15 cellular contexts compared by ENCODE assay signal in genomic region chr20:20691477-20691863, GRCh38. TPM values are rescaled to one million over a fixed set of nuclear protein-coding genes. Genes with fewer than 3 reads are reported as not detected.
A peak's percentile ranks its signal among the peaks of the same experiment; 100 is the strongest.
DNase-seq lines count a peak whose midpoint lies in the region; ATAC-seq, FAIRE-seq and TF ChIP-seq lines count a peak whose summit lies in the region.
"Had no signal": no experiment of that assay in that cellular context is flagged by ENCODE, and none has a peak within 500 bp of the region (broad histone marks: within the 10 kb centered on the region; RNA-seq: fewer than 3 reads in every experiment).

No MANE protein-coding gene starts in this region.

- SMC1A ChIA-PET in GM12878 (lab: Charles Lee; ENCODE audit: uncharacterized antibody, unreplicated experiment) = no interaction called here

- TF ChIP-seq RAD21 in GM12878 (IDR thresholded peaks at IDR 0.05; ENCODE audit: insufficient read depth, low read depth, low read length) = no peak

- RAD21 ChIA-PET in GM12878 (lab: Charles Lee; ENCODE audit: unreplicated experiment) = no interaction called here

- POLR2A ChIA-PET in GM12878 (lab: Charles Lee) = no interaction called here
- POLR2A ChIA-PET in activated CD4-positive, alpha-beta T cell treated with anti-CD3 and anti-CD28 coated beads, Interleukin-2, amount 10 ng/mL, durations not matched to agents 7 days and 5 days (lab: Charles Lee) = no interaction called here

- intact Hi-C loops in GM12878 (cut with micrococcal nuclease; ENCODE audit: unreplicated experiment) (no loop called here), ovary (cut with DNase I) (no loop called here)

- no peaks in the 10 kb centered on the region for H3K27me3 Mint-ChIP-seq in activated CD4-positive, alpha-beta T cell treated with anti-CD3 and anti-CD28 coated beads, Interleukin-2, amount 10 ng/mL, durations not matched to agents 7 days and 5 days
- H3K27me3 Mint-ChIP-seq: stimulated activated naive CD8-positive, alpha-beta T cell treated with anti-CD3 and anti-CD28 coated beads, Interleukin-15, Interleukin-2, amounts not matched to agents 100 ng/mL and 50 ng/mL, for 24 hours had no signal

- H3K4me3 ChIP-seq in GM12878 (peak overlapping the region; percentile 9; the same call in 1 of the 2 replicates), smooth muscle cell (no peak overlapping the region), ovary (no peak overlapping the region)

- H3K4me1 ChIP-seq in GM12878 (ENCODE audit: control insufficient read depth, insufficient read depth, low read length) (peaks cover 22% of the 10 kb centered on the region), smooth muscle cell (ENCODE audit: low read depth) (no peaks in the 10 kb centered on the region), ovary (ENCODE audit: insufficient read depth) (peaks cover 4% of the 10 kb centered on the region)

- no peak overlapping the region for H2AFZ ChIP-seq in GM12878 (ENCODE audit: control insufficient read depth, low read depth, low read length)
- H2AFZ ChIP-seq in smooth muscle cell (ENCODE audit: low read depth) = no peak overlapping the region

- 0 out of 4 replicates have a peak, but pooled peaks of 1 of the 2 experiments have one; percentile 6 for TF ChIP-seq EP300 in GM12878 (IDR thresholded peaks at IDR 0.05; ENCODE audit: borderline replicate concordance in 1 of 2, control insufficient read depth in 1 of 2, low read depth in 2 of 2, low read length in 2 of 2)
- TF ChIP-seq EP300 in ovary (IDR thresholded peaks at IDR 0.05) = no peak

- no peak overlapping the region for H3K27ac Mint-ChIP-seq in activated CD4-positive, alpha-beta T cell treated with anti-CD3 and anti-CD28 coated beads, Interleukin-2, amount 10 ng/mL, durations not matched to agents 7 days and 5 days
- H3K27ac Mint-ChIP-seq: CD4-positive, CD25-positive, alpha-beta regulatory T cell; stimulated activated naive CD8-positive, alpha-beta T cell treated with anti-CD3 and anti-CD28 coated beads, Interleukin-15, Interleukin-2, amounts not matched to agents 100 ng/mL and 50 ng/mL, for 24 hours had no signal

- in situ Hi-C loops in GM12878 (cut with MboI) = no loop called here

- WGBS in GM12878 (ENCODE audit: insufficient coverage, insufficient replicate concordance, low lambda C conversion rate, missing lambda C conversion rate) = 60% methylated on average over 2 of the region's 2 CpGs
- 96% methylated on average over 2 of the region's 2 CpGs for WGBS in smooth muscle cell (ENCODE audit: low lambda C conversion rate)
- WGBS in ovary, 3 donors = 95 to 97% (median 96%) methylated on average over 2 of the region's 2 CpGs

- H3F3A ChIP-seq in smooth muscle cell (ENCODE audit: low read depth) = no peaks in the 10 kb centered on the region

- ATAC-seq in GM18907 (IDR thresholded peaks at IDR 0.05; ENCODE audit: unreplicated experiment) = peak; percentile 40
- peak; percentile 37 for ATAC-seq in GM21717 (IDR thresholded peaks at IDR 0.05; ENCODE audit: unreplicated experiment)
- ATAC-seq in HG03103 (IDR thresholded peaks at IDR 0.05; ENCODE audit: low read depth, unreplicated experiment) = peak; percentile 44
- peak; percentile 86 for ATAC-seq in GM12878

- H3K9ac ChIP-seq in GM12878 (ENCODE audit: control insufficient read depth, insufficient read depth, low read length) (no peak overlapping the region), smooth muscle cell (ENCODE audit: low read depth) (no peak overlapping the region)

- TF ChIP-seq CTCF in GM12878 (IDR thresholded peaks at IDR 0.05 in 2 of 3, conservative IDR thresholded peaks at IDR 0.05 in 1 of 3; ENCODE audit: control insufficient read depth in 2 of 3, extremely low read depth in 1 of 3, insufficient read depth in 1 of 3, low read depth in 3 of 3, low read length in 3 of 3) (no peak), smooth muscle cell (IDR thresholded peaks at IDR 0.05; ENCODE audit: borderline replicate concordance, insufficient read depth, poor library complexity, severe bottlenecking) (no peak), ovary (IDR thresholded peaks at IDR 0.05) (no peak)

- H3K36me3 ChIP-seq in GM12878 (ENCODE audit: control insufficient read depth in 2 of 2, insufficient read depth in 2 of 2, low read length in 1 of 2) = no peaks in the 10 kb centered on the region
- H3K36me3 ChIP-seq in smooth muscle cell (ENCODE audit: low read depth) = no peaks in the 10 kb centered on the region
- no peaks in the 10 kb centered on the region for H3K36me3 ChIP-seq in ovary

- H3K27me3 ChIP-seq in GM12878 (replicated peaks in 1 of 2; ENCODE audit: control insufficient read depth in 2 of 2, insufficient read depth in 2 of 2, low read length in 1 of 2) (no peaks in the 10 kb centered on the region), smooth muscle cell (ENCODE audit: low read depth) (no peaks in the 10 kb centered on the region), ovary (no peaks in the 10 kb centered on the region)

- H3K36me3 Mint-ChIP-seq in activated CD4-positive, alpha-beta T cell treated with anti-CD3 and anti-CD28 coated beads, Interleukin-2, amount 10 ng/mL, durations not matched to agents 7 days and 5 days (ENCODE audit: low read depth) = peaks cover 1% of the 10 kb centered on the region

- H3K9me3 Mint-ChIP-seq in activated CD4-positive, alpha-beta T cell treated with anti-CD3 and anti-CD28 coated beads, Interleukin-2, amount 10 ng/mL, durations not matched to agents 7 days and 5 days = no peaks in the 10 kb centered on the region
- H3K9me3 Mint-ChIP-seq: CD4-positive, CD25-positive, alpha-beta regulatory T cell; stimulated activated naive CD8-positive, alpha-beta T cell treated with anti-CD3 and anti-CD28 coated beads, Interleukin-15, Interleukin-2, amounts not matched to agents 100 ng/mL and 50 ng/mL, for 24 hours had no signal

- H3K9me3 ChIP-seq in GM12878 (replicated peaks; ENCODE audit: control insufficient read depth, insufficient read depth, low read length) (no peaks in the 10 kb centered on the region), smooth muscle cell (replicated peaks; ENCODE audit: low read depth) (no peaks in the 10 kb centered on the region), ovary (no peaks in the 10 kb centered on the region)

- no peak for FAIRE-seq in GM12878 (lab: Jason Lieb, UNC)
- FAIRE-seq: G401.6 had no signal

- DNase-seq in GM12878 (ENCODE audit: low read depth, low spot score) (no peak), smooth muscle cell (lab: John Stamatoyannopoulos, UW; ENCODE audit: unreplicated experiment) (no peak), NCI-H187 (lab: John Stamatoyannopoulos, UW) (no peak), ovary (no peak)
- DNase-seq in activated CD4-positive, alpha-beta T cell treated with anti-CD3 and anti-CD28 coated beads, Interleukin-2, amount 10 ng/mL, durations not matched to agents 7 days and 5 days = no peak
- DNase-seq: CD4-positive, CD25-positive, alpha-beta regulatory T cell; NCI-H1092; NCI-H526 treated with DMSO at 0.1 percent for 48 hours; SHP77 treated with DMSO at 0.1 percent for 48 hours; stimulated activated CD4-positive, alpha-beta T cell treated with anti-CD3 and anti-CD28 coated beads, Interleukin-2, amount 100 ng/mL, for 48 hours had no signal

- H4K20me1 ChIP-seq in GM12878 (ENCODE audit: control insufficient read depth, insufficient read depth) (no peaks in the 10 kb centered on the region), smooth muscle cell (ENCODE audit: low read depth) (peaks cover 44% of the 10 kb centered on the region)

- no peak overlapping the region for H3K4me3 Mint-ChIP-seq in activated CD4-positive, alpha-beta T cell treated with anti-CD3 and anti-CD28 coated beads, Interleukin-2, amount 10 ng/mL, durations not matched to agents 7 days and 5 days
- H3K4me3 Mint-ChIP-seq: CD4-positive, CD25-positive, alpha-beta regulatory T cell; stimulated activated naive CD8-positive, alpha-beta T cell treated with anti-CD3 and anti-CD28 coated beads, Interleukin-15, Interleukin-2, amounts not matched to agents 100 ng/mL and 50 ng/mL, for 24 hours had no signal

- H3K27ac ChIP-seq in GM12878 (ENCODE audit: control insufficient read depth, insufficient read depth) = peak overlapping the region; percentile 9
- H3K27ac ChIP-seq in smooth muscle cell (ENCODE audit: low read depth) = no peak overlapping the region
- H3K27ac ChIP-seq in ovary = no peak overlapping the region

- BruUV-seq in GM12878 (replicated peaks; lab: Mats Ljungman, UMichigan) = no TSS peak

- CTCF ChIA-PET in GM12878 (lab: Yijun Ruan, JAX) = interaction anchor here (0.8 kb wide), 1 partner anchor 9 kb away, joined by 3 read pairs; no protein-coding TSS in a partner anchor
- CTCF ChIA-PET in activated CD4-positive, alpha-beta T cell treated with anti-CD3 and anti-CD28 coated beads, Interleukin-2, amount 10 ng/mL, durations not matched to agents 7 days and 5 days (lab: Charles Lee) = no interaction called here

- peak overlapping the region; percentile 64 for H3K4me2 ChIP-seq in GM12878 (ENCODE audit: control insufficient read depth, insufficient read depth)
- no peak overlapping the region for H3K4me2 ChIP-seq in smooth muscle cell

- TF ChIP-seq POLR2A in GM12878 (IDR thresholded peaks at IDR 0.05; ENCODE audit: low read depth, low read length) (no peak), ovary (IDR thresholded peaks at IDR 0.05) (no peak)

- peaks cover 6% of the 10 kb centered on the region for H3K4me1 Mint-ChIP-seq in activated CD4-positive, alpha-beta T cell treated with anti-CD3 and anti-CD28 coated beads, Interleukin-2, amount 10 ng/mL, durations not matched to agents 7 days and 5 days

- peaks cover 30% of the 10 kb centered on the region for H3K79me2 ChIP-seq in GM12878 (ENCODE audit: control insufficient read depth, insufficient read depth, low read length)
- peaks cover 10% of the 10 kb centered on the region for H3K79me2 ChIP-seq in smooth muscle cell (ENCODE audit: low read depth)

RNA-seq across cellular contexts. Expression of gene RALGAPA2, which starts 21.0 kb away (rescaled TPM):
- total RNA-seq in GM12878 (2013; cell fraction: nucleolus; rRNA removed) = 91.9 and 98.1 TPM in 2 replicates
- total RNA-seq in GM12878 (2014; rRNA removed) (22.0 and 23.2 TPM in 2 replicates), GM12878 (2014; rRNA removed; fragmentation: Illumina TruSeq; extraction: Trizol) (18.7 and 19.3 TPM in 2 replicates), GM12878 (2021) (29.4 and 30.7 TPM in 2 replicates), smooth muscle cell (5.7 and 6.2 TPM in 2 replicates), ovary (10 to 100 TPM; 11.9 to 27.5 (median 19.9) TPM)
- polyA plus RNA-seq in GM12878 (2011; ENCODE audit: low read depth) = 8.1 TPM
- polyA plus RNA-seq in GM12878 (2011; rRNA removed) (8.2 and 10.9 TPM in 2 replicates), GM12878 (2014; fragmentation: Illumina TruSeq; extraction: Trizol) (23.5 and 24.1 TPM in 2 replicates), GM12878 (2014; fragmentation: Nextera tagmentation; extraction: Ambion mirVana) (1 to 10 TPM; 2.9 to 4.0 TPM), GM12878 (2014; rRNA removed) (14.4 and 16.3 TPM in 2 replicates), GM12878 (2016; fragmentation: Nextera tagmentation; extraction: Ambion mirVana) (10 to 100 TPM; 20.4 to 20.5 TPM), smooth muscle cell (2.8 and 3.5 TPM in 2 replicates), ovary (10 to 100 TPM in 1 of 2 donors, 1 to 10 TPM in 1; 8.4 to 31.7 TPM)
- 6.3 and 8.0 TPM in 2 replicates for polyA plus RNA-seq in GM12878 (2011; cell fraction: cytosol; rRNA removed)
- polyA plus RNA-seq in GM12878 (2011; cell fraction: nucleus; rRNA removed) = 21.0 and 23.1 TPM in 2 replicates
- 8.4 and 9.2 TPM in 2 replicates for polyA plus RNA-seq in GM12878 (2012)
- 28.7 TPM in 2 replicates for polyA minus RNA-seq in GM12878 (2011; rRNA and poly(A)+ RNA removed)
- 7.9 and 9.0 TPM in 2 replicates for polyA minus RNA-seq in GM12878 (2011; cell fraction: cytosol; rRNA and poly(A)+ RNA removed)
- 46.5 and 55.2 TPM in 2 replicates for polyA minus RNA-seq in GM12878 (2011; cell fraction: nucleus; rRNA and poly(A)+ RNA removed)
- 10 to 100 TPM; 26.4 to 31.7 TPM for total RNA-seq in activated CD4-positive, alpha-beta T cell treated with anti-CD3 and anti-CD28 coated beads, Interleukin-2, amount 10 ng/mL, durations not matched to agents 7 days and 5 days
